In genomic region chr1:107683198-107683657, GRCh38 we compare ENCODE assay signal across 13 cellular contexts.
A peak's percentile ranks its signal among the peaks of the same experiment; 100 is the strongest.
DNase-seq lines count a peak whose midpoint lies in the region; FAIRE-seq and TF ChIP-seq lines count a peak whose summit lies in the region.
"Had no signal": no experiment of that assay in that cellular context is flagged by ENCODE, and none has a peak within 500 bp of the region (broad histone marks: within the 10 kb centered on the region; RNA-seq: fewer than 3 reads in every experiment).

No MANE protein-coding gene starts in this region.

- WGBS in transverse colon (ENCODE audit: low coverage in 1 of 2), 2 donors = 38 to 51% methylated on average over 3 of the region's 3 CpGs

- H3K4me3 ChIP-seq in kidney (ENCODE audit: low read length in 2 of 2) = peak overlapping the region; percentile 27 to 90
- H3K4me3 ChIP-seq in transverse colon = peak overlapping the region in 1 of 4 donors; percentile 24
- H3K4me3 ChIP-seq: neural progenitor cell had no signal

- H3K27ac ChIP-seq in kidney (ENCODE audit: low read depth in 2 of 2, low read length in 2 of 2) (peak overlapping the region; percentile 20 to 78), transverse colon (peak overlapping the region; percentile 78 to 85 (median 83))
- H3K27ac ChIP-seq: neural progenitor cell had no signal

- H3K4me1 ChIP-seq in kidney (ENCODE audit: control insufficient read depth in 1 of 2, insufficient read depth in 1 of 2, low read depth in 1 of 2, low read length in 2 of 2) = peaks cover 3 to 19% of the 10 kb centered on the region in 2 donors
- peaks cover 0 to 60% (median 31%) of the 10 kb centered on the region in 4 donors for H3K4me1 ChIP-seq in transverse colon

- peak; percentile 76 for FAIRE-seq in kidney (lab: Jason Lieb, UNC)

- no peak for TF ChIP-seq EP300 in transverse colon (IDR thresholded peaks at IDR 0.05; ENCODE audit: low read depth)

- peak; percentile 55 for DNase-seq in NCI-H1417 treated with DMSO at 0.1 percent for 48 hours (lab: John Stamatoyannopoulos, UW)
- peak; percentile 18 for DNase-seq in SK-MEL-5 (ENCODE audit: low read depth, low spot score)
- no peak for DNase-seq in kidney
- peak; percentile 63 for DNase-seq in transverse colon
- DNase-seq in putamen (ENCODE audit: low spot score) = no peak
- DNase-seq in NOMO-1 (lab: John Stamatoyannopoulos, UW; ENCODE audit: unreplicated experiment in 2 of 2) = no peak
- no peak for DNase-seq in T1000 (lab: John Stamatoyannopoulos, UW)
- DNase-seq: activated naive CD4-positive, alpha-beta T cell treated with anti-CD3 and anti-CD28 coated beads, Interleukin-2, amount 10 ng/mL, durations not matched to agents 7 days and 5 days; caudate nucleus; CD8-positive, alpha-beta memory T cell; NCI-H2227 treated with DMSO at 0.1 percent for 48 hours; RPMI8226 had no signal

- peak overlapping the region in 1 of 2 donors; percentile 73 for H3K9ac ChIP-seq in kidney (ENCODE audit: low read length in 2 of 2)
- H3K9ac ChIP-seq: neural progenitor cell had no signal

- in situ Hi-C loops in SK-MEL-5 (cut with HindIII; ENCODE audit: low pct_unique_long_range_greater_than_20kb, low sequenced_read_pairs) (no loop called here), transverse colon (cut with MboI; ENCODE audit: low pct_ligation_motif_present in 1 of 4, low pct_unique_long_range_greater_than_20kb in 1 of 4, low sequenced_read_pairs in 3 of 4) (no loop called here)

- H3K9me3 ChIP-seq in kidney (ENCODE audit: control insufficient read depth in 1 of 2, low read length in 2 of 2) (no peaks in the 10 kb centered on the region), transverse colon (no peaks in the 10 kb centered on the region)

- H3K27me3 ChIP-seq in transverse colon = no peaks in the 10 kb centered on the region
- H3K27me3 ChIP-seq: neural progenitor cell had no signal

- intact Hi-C loops in kidney (cut with DNase I) = no loop called here
- intact Hi-C loops in transverse colon (cut with DNase I; ENCODE audit: low total_unique reads) = no loop called here

- TF ChIP-seq CTCF in kidney (IDR thresholded peaks at IDR 0.05; ENCODE audit: borderline replicate concordance, extremely low read depth, insufficient read depth) (no peak), transverse colon (IDR thresholded peaks at IDR 0.05) (no peak)

- TF ChIP-seq POLR2A in transverse colon (IDR thresholded peaks at IDR 0.05) = peak; percentile 49

- H3K36me3 ChIP-seq in kidney (ENCODE audit: control insufficient read depth in 1 of 2, insufficient read depth in 2 of 2, low read length in 2 of 2) = no peaks in the 10 kb centered on the region
- H3K36me3 ChIP-seq in transverse colon = no peaks in the 10 kb centered on the region
- H3K36me3 ChIP-seq: neural progenitor cell had no signal

Comparison
In these comparisons a context has a peak if more than half of its experiments do, and no peak if none do; other contexts are left out.
1. DNase-seq: peak in NCI-H1417 treated with DMSO at 0.1 percent for 48 hours (single experiment), SK-MEL-5 (single experiment) and transverse colon (single experiment); none in kidney (single experiment), putamen (single experiment), NOMO-1 (0 of 2) and T1000 (single experiment).